11 cellular contexts compared by ENCODE assay signal in the genomic region with DNA sequence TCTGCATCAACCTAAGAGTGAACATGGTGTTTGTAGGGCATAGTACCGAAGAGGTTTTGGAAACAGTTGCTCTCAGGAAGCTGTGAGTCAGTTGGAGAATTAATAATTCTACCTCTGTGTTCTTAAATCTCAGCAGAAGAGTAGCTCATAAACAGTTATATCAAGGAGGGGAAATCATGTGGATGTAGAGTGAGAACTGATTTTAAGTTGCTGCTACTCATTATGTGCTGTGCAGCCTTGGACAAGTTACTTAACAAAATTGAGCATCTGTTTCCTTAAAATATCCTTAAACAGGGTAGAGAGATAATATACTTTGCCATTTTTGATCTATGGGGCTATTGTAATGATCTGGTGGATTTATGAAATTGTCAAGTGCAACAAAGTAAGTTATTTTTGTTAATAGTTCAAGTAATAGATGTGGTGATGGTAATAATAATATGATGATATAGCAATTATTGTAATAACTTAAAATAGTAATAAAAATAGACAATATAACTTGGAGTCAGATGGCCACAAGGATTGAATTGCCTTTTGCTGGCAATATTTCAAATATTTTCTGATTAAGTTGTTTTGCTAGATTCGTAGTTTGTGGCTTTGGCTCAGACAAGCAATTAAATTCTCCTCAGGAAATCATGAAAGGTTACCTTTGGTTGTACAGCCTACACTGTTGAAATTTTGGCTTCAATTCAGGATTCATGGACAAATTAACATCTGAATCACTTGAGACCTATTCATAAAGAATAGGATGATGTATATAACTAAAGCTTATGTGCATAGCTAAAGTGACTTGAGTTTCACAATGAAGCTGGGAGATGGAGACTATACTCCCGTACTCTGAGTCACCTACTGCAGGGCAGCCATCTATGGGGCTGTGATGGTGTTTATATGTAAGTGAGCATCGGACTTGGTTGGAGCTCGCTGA.
DNase-seq lines count a peak whose midpoint lies in the region; ATAC-seq and TF ChIP-seq lines count a peak whose summit lies in the region.
"Had no signal": no experiment of that assay in that cellular context is flagged by ENCODE, and none has a peak within 500 bp of the region (broad histone marks: within the 10 kb centered on the region; RNA-seq: fewer than 3 reads in every experiment).

No MANE protein-coding gene starts in this region.

- no peak for TF ChIP-seq CTCF in AG04450 (IDR thresholded peaks at IDR 0.05; ENCODE audit: low read depth, low read length)
- TF ChIP-seq CTCF in HFF-Myc (IDR thresholded peaks at IDR 0.05; ENCODE audit: low read depth, low read length, missing control alignments) = no peak
- TF ChIP-seq CTCF in astrocyte of the cerebellum (IDR thresholded peaks at IDR 0.05; ENCODE audit: low read depth, low read length, missing control alignments) = no peak
- TF ChIP-seq CTCF in WERI-Rb-1 (IDR thresholded peaks at IDR 0.05; ENCODE audit: low read depth, low read length) = no peak

- CTCF ChIA-PET in AG04450 (lab: Charles Lee) = interaction anchor here (1.4 kb wide), 1 partner anchor 210 kb away, joined by 4 read pairs; no protein-coding TSS in a partner anchor

- H3K9me3 ChIP-seq in AG04450 (ENCODE audit: control insufficient read depth, insufficient read depth, low read length) = peaks cover 9% of the 10 kb centered on the region
- peaks cover 2% of the 10 kb centered on the region for H3K9me3 ChIP-seq in WERI-Rb-1 (ENCODE audit: severe bottlenecking)

- peak; percentile 49 for DNase-seq in AG04450 (ENCODE audit: low read depth, low spot score)
- DNase-seq in HFF-Myc (ENCODE audit: extremely low read depth, low read depth) = peak; percentile 42
- DNase-seq in astrocyte of the cerebellum (ENCODE audit: low read depth) = peak; percentile 89
- DNase-seq in iris pigment epithelial cell (ENCODE audit: low read depth) = peak; percentile 94
- DNase-seq in WERI-Rb-1 = no peak
- DNase-seq in stimulated activated naive CD4-positive, alpha-beta T cell treated with Interleukin-2 at 50 U/mL for 16 hours (lab: John Stamatoyannopoulos, UW) = no peak
- no peak for DNase-seq in germinal center (ENCODE audit: low spot score)
- DNase-seq: activated CD8-positive, alpha-beta memory T cell treated with anti-CD3 and anti-CD28 coated beads, Interleukin-2, amount 50 U/mL, for 4 hours; amygdala; NCI-H146 had no signal

- in situ Hi-C loops in astrocyte of the cerebellum (cut with HindIII; ENCODE audit: low sequenced_read_pairs) = no loop called here

- H3K27me3 ChIP-seq in AG04450 (ENCODE audit: control insufficient read depth, insufficient read depth, low read length) = no peaks in the 10 kb centered on the region
- no peaks in the 10 kb centered on the region for H3K27me3 ChIP-seq in WERI-Rb-1 (ENCODE audit: insufficient read depth, low read depth, severe bottlenecking)

- peak overlapping the region; percentile 53 for H3K27ac ChIP-seq in AG04450 (ENCODE audit: low read depth, low read length)
- no peak overlapping the region for H3K27ac ChIP-seq in WERI-Rb-1

- POLR2A ChIA-PET in AG04450 (lab: Yijun Ruan, JAX) = interaction anchor here (0.7 to 1.7 kb wide), 3 partner anchors 8 to 211 kb away, joined by 3 to 4 read pairs (median 3); no protein-coding TSS in a partner anchor

- H3K36me3 ChIP-seq in WERI-Rb-1 = no peaks in the 10 kb centered on the region

- H3K4me3 ChIP-seq in AG04450 (ENCODE audit: low read depth, low read length) (no peak overlapping the region), HFF-Myc (replicated peaks; ENCODE audit: low read depth, low read length) (no peak overlapping the region), astrocyte of the cerebellum (ENCODE audit: low read depth, low read length) (no peak overlapping the region), WERI-Rb-1 (ENCODE audit: low read depth, low read length) (no peak overlapping the region)

- no peak for ATAC-seq in GM18502 (IDR thresholded peaks at IDR 0.05; ENCODE audit: poor library complexity, unreplicated experiment)

Comparison
In these comparisons a context has a peak if more than half of its experiments do, and no peak if none do; other contexts are left out.
1. DNase-seq: peak in AG04450 (single experiment), HFF-Myc (single experiment), astrocyte of the cerebellum (single experiment) and iris pigment epithelial cell (single experiment); none in WERI-Rb-1 (single experiment), stimulated activated naive CD4-positive, alpha-beta T cell treated with Interleukin-2 at 50 U/mL for 16 hours (single experiment) and germinal center (single experiment).